Comparison of ENCODE assay signal across 9 cellular contexts in genomic region chr20:41408131-41408789, GRCh38. TPM values are rescaled to one million over a fixed set of nuclear protein-coding genes. Genes with fewer than 3 reads are reported as not detected.
DNase-seq lines count a peak whose midpoint lies in the region; ATAC-seq lines count a peak whose summit lies in the region.
"Had no signal": no experiment of that assay in that cellular context is flagged by ENCODE, and none has a peak within 500 bp of the region (broad histone marks: within the 10 kb centered on the region; RNA-seq: fewer than 3 reads in every experiment).

No MANE protein-coding gene starts in this region.

- no peaks in the 10 kb centered on the region for H3K79me1 ChIP-seq in neuronal stem cell (ENCODE audit: low read depth, low read length)

- H2BK120ac ChIP-seq in neuronal stem cell (ENCODE audit: low read depth, low read length): no peak overlapping the region

- no peak overlapping the region for H2BK15ac ChIP-seq in neuronal stem cell (ENCODE audit: low read length)

- no peak overlapping the region for H3K14ac ChIP-seq in neuronal stem cell (ENCODE audit: low read length)

- no CpG with 5 or more reads among the region's 5 CpGs for WGBS in neuronal stem cell (ENCODE audit: extremely low coverage in 2 of 2, insufficient read length in 2 of 2, insufficient replicate concordance in 1 of 2), 2 donors

- no peaks in the 10 kb centered on the region for H3K27me3 ChIP-seq in neuronal stem cell (ENCODE audit: control insufficient read depth in 3 of 3, insufficient read depth in 3 of 3, low read depth in 1 of 3, low read length in 3 of 3)

- no peak overlapping the region for H4K91ac ChIP-seq in neuronal stem cell (ENCODE audit: low read depth, low read length, poor library complexity)

- H3K4me3 ChIP-seq in neuronal stem cell (ENCODE audit: low read length in 2 of 2): no peak overlapping the region

- no peak overlapping the region for H2BK5ac ChIP-seq in neuronal stem cell (ENCODE audit: low read length)

- no peak overlapping the region for H2BK12ac ChIP-seq in neuronal stem cell (ENCODE audit: low read length)

- no peak overlapping the region for H4K8ac ChIP-seq in neuronal stem cell (ENCODE audit: low read depth, low read length)

- H3K23ac ChIP-seq in neuronal stem cell (ENCODE audit: low read depth, low read length, poor library complexity): no peak overlapping the region

- in situ Hi-C loops in ACHN (cut with HindIII; ENCODE audit: low pct_ligation_motif_present, low pct_unique_long_range_greater_than_20kb, low sequenced_read_pairs): no loop called here

- H3K9ac ChIP-seq in neuronal stem cell (ENCODE audit: low read depth, low read length, poor library complexity): no peak overlapping the region

- peaks cover 0 to 3% of the 10 kb centered on the region in 2 donors for H3K4me1 ChIP-seq in neuronal stem cell (ENCODE audit: control insufficient read depth in 2 of 2, insufficient read depth in 1 of 2, low read depth in 1 of 2, low read length in 2 of 2)

- H3K36me3 ChIP-seq in neuronal stem cell (replicated peaks in 1 of 2; ENCODE audit: control insufficient read depth in 2 of 2, insufficient read depth in 2 of 2, low read length in 2 of 2): peaks cover 59 to 100% of the 10 kb centered on the region in 2 donors

- H3K9me3 ChIP-seq in neuronal stem cell (replicated peaks in 1 of 2; ENCODE audit: control insufficient read depth in 2 of 2, insufficient read depth in 1 of 2, low read depth in 1 of 2, low read length in 2 of 2): no peaks in the 10 kb centered on the region

- no peak overlapping the region for H2AK5ac ChIP-seq in neuronal stem cell (ENCODE audit: low read depth, low read length)

- no peak overlapping the region for H2AFZ ChIP-seq in neuronal stem cell (ENCODE audit: low read length)

- H3K4me2 ChIP-seq in neuronal stem cell (ENCODE audit: insufficient read depth, low read length, poor library complexity, severe bottlenecking): no peak overlapping the region

- no peak overlapping the region for H3K27ac ChIP-seq in neuronal stem cell (replicated peaks; ENCODE audit: low read length)

- H3K18ac ChIP-seq in neuronal stem cell (ENCODE audit: low read length): no peak overlapping the region

- DNase-seq in CMK (ENCODE audit: low read depth) (peak; percentile 79), GM19240 (ENCODE audit: insufficient read length, low spot score) (peak; percentile 27), cerebellar cortex (ENCODE audit: low spot score) (peak; percentile 78), ACHN (no peak), DMS153 (lab: John Stamatoyannopoulos, UW) (no peak), neuronal stem cell (ENCODE audit: low spot score) (no peak), SW480 (ENCODE audit: low spot score) (no peak)

- no peak overlapping the region for H3K4ac ChIP-seq in neuronal stem cell (ENCODE audit: low read length)

- ATAC-seq in HG03439 (IDR thresholded peaks at IDR 0.05; ENCODE audit: unreplicated experiment): peak; percentile 66
- ATAC-seq: WTC11 had no signal

RNA-seq across cellular contexts. Expression of gene EMILIN3, which starts 41.6 kb away (rescaled TPM):
- 5.3 TPM for polyA plus RNA-seq in neuronal stem cell (2013, experiment 1 of 2)
- 5.2 TPM for polyA plus RNA-seq in neuronal stem cell (2013, experiment 2 of 2)

Comparison
In these comparisons a context has a peak if more than half of its experiments do, and no peak if none do; other contexts are left out.
1. DNase-seq: peak in CMK (single experiment), GM19240 (single experiment) and cerebellar cortex (single experiment); none in ACHN (single experiment), DMS153 (single experiment), neuronal stem cell (single experiment) and SW480 (single experiment).